27 cellular contexts compared by ENCODE assay signal in the genomic region with DNA sequence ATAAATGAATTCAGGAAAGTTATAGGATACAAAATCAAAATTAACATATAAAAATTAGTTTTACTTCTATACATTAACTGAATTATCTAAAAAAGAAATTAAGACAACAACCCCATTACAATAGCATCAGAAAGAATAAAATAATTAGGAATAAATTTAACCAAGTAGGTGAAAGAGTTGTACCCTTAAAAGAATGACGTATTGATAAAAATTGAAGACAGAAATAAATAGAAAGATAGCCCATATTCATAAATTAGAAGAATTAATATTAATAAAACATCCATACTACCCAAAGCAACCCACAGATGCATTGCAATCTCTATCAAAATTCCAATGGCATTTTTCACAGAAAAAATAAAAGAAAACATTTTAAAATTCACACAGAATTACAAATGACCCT.
"Had no signal": no experiment of that assay in that cellular context is flagged by ENCODE, and none has a peak within 500 bp of the region (broad histone marks: within the 10 kb centered on the region; RNA-seq: fewer than 3 reads in every experiment).

No MANE protein-coding gene starts in this region.

- H3K4me3 ChIP-seq: neural progenitor cell, ovary, psoas muscle, skin epidermis, smooth muscle cell, spleen, stomach, thoracic aorta, thyroid gland, tibial nerve, upper lobe of left lung, vagina had no signal

- H3K4me1 ChIP-seq: neural progenitor cell, parathyroid adenoma, psoas muscle, spleen, stomach, thyroid gland, tibial nerve, upper lobe of left lung, vagina had no signal

- H3K27ac ChIP-seq: neural progenitor cell, ovary, parathyroid adenoma, psoas muscle, skin epidermis, spleen, stomach, thoracic aorta, thyroid gland, tibial nerve, upper lobe of left lung, vagina had no signal

- H3K9ac ChIP-seq: neural progenitor cell, parathyroid adenoma had no signal

- H3K4me2 ChIP-seq: neural progenitor cell, smooth muscle cell had no signal

- H3K36me3 ChIP-seq: neural progenitor cell, ovary, spleen, stomach, thoracic aorta, thyroid gland, tibial nerve, upper lobe of left lung, vagina had no signal

- H2AFZ ChIP-seq: neural progenitor cell, parathyroid adenoma had no signal

- H3K79me2 ChIP-seq: parathyroid adenoma had no signal

- H3K9me3 ChIP-seq: ovary, psoas muscle, thoracic aorta, thyroid gland, vagina had no signal

- H3K27me3 ChIP-seq: neural progenitor cell, ovary, spleen, stomach, thyroid gland, tibial nerve, upper lobe of left lung, vagina had no signal

- DNase-seq: natural killer cell; occipital lobe; ovary; posterior cingulate gyrus; psoas muscle; right cardiac atrium; spleen; stimulated activated CD4-positive, alpha-beta T cell treated with anti-CD3 and anti-CD28 coated beads, Interleukin-15, amount 100 ng/mL, for 24 hours; stimulated activated CD4-positive, alpha-beta T cell treated with anti-CD3 and anti-CD28 coated beads, Interleukin-2, amount 100 ng/mL, for 24 hours; stimulated activated CD4-positive, alpha-beta T cell treated with anti-CD3 and anti-CD28 coated beads, Interleukin-2, amount 100 ng/mL, for 48 hours; stimulated activated CD4-positive, alpha-beta T cell treated with anti-CD3 and anti-CD28 coated beads, Interleukin-4, amount 100 ng/mL, for 24 hours; stimulated activated naive B cell treated with anti-CD40 and anti-IgM and Interleukin-4, amounts not matched to agents 10 μg/mL and 1 μg/mL and 100 μg/mL, for 72 hours; stimulated activated naive CD4-positive, alpha-beta T cell treated with Interleukin-2 at 50 U/mL for 16 hours; stomach; thyroid gland; trophoblast cell; upper lobe of left lung had no signal

- FAIRE-seq: urothelium cell line had no signal

- ATAC-seq: natural killer cell; psoas muscle; right cardiac atrium; sciatic nerve; stimulated activated effector memory CD8-positive, alpha-beta T cell treated with anti-CD3 and anti-CD28 coated beads, Interleukin-12 subunit alpha, Interleukin-12 subunit beta, amount 100 ng/mL, for 72 hours; stimulated activated naive B cell treated with anti-CD40 and anti-IgM and Interleukin-4, amounts not matched to agents 10 μg/mL and 1 μg/mL and 100 μg/mL, for 72 hours had no signal
